ENCODE assay signal across 8 cellular contexts in genomic region chr3:8622873-8623725, GRCh38. TPM values are rescaled to one million over a fixed set of nuclear protein-coding genes. Genes with fewer than 3 reads are reported as not detected.
DNase-seq lines count a peak whose midpoint lies in the region; ATAC-seq and TF ChIP-seq lines count a peak whose summit lies in the region.

No MANE protein-coding gene starts in this region.

- H3K27ac ChIP-seq in CD4-positive, CD25-positive, alpha-beta regulatory T cell (ENCODE audit: insufficient read depth, low read length, poor library complexity, severe bottlenecking) = no peak overlapping the region
- no peak overlapping the region for H3K27ac ChIP-seq in neural cell (ENCODE audit: low read length)

- peaks cover 0 to 6% (median 0%) of the 10 kb centered on the region in 7 donors for H3K9me3 Mint-ChIP-seq in CD4-positive, CD25-positive, alpha-beta regulatory T cell

- DNase-seq in CD4-positive, CD25-positive, alpha-beta regulatory T cell = peak; percentile 12 to 25 (median 21)
- DNase-seq in NCI-H345 treated with DMSO at 0.1 percent for 48 hours (lab: John Stamatoyannopoulos, UW; ENCODE audit: unreplicated experiment) (peak; percentile 1), activated T-cell treated with anti-CD3 and anti-CD28 coated beads for 48 hours (ENCODE audit: low read depth) (peak; percentile 45), fibroblast of the conjunctiva (ENCODE audit: low read depth) (peak; percentile 45), ureter (ENCODE audit: low spot score) (peak; percentile 64)

- peaks cover 0 to 3% of the 10 kb centered on the region in 2 experiments for H3K9me3 ChIP-seq in CD4-positive, CD25-positive, alpha-beta regulatory T cell (ENCODE audit: control insufficient read depth in 2 of 2, low read length in 2 of 2)
- H3K9me3 ChIP-seq in neural cell (ENCODE audit: low read length) = no peaks in the 10 kb centered on the region

- no peak overlapping the region for H3K4me2 ChIP-seq in neural cell (ENCODE audit: low read length)

- peak; percentile 98 for TF ChIP-seq CTCF in neural cell (IDR thresholded peaks at IDR 0.05; ENCODE audit: poor library complexity, severe bottlenecking)

- no peaks in the 10 kb centered on the region for H3K79me2 ChIP-seq in neural cell (replicated peaks; ENCODE audit: insufficient read depth, low read length)

- ATAC-seq in CD4-positive, CD25-positive, alpha-beta regulatory T cell (ENCODE audit: low read depth in 2 of 2) = peak; percentile 29 to 61
- peak; percentile 78 for ATAC-seq in GM18870 (IDR thresholded peaks at IDR 0.05; ENCODE audit: unreplicated experiment)
- ATAC-seq in HG03045 (IDR thresholded peaks at IDR 0.05; ENCODE audit: unreplicated experiment) = peak; percentile 82

- H3K4me3 Mint-ChIP-seq in CD4-positive, CD25-positive, alpha-beta regulatory T cell = peak overlapping the region in 1 of 4 donors; percentile 41

- H3K4me1 Mint-ChIP-seq in CD4-positive, CD25-positive, alpha-beta regulatory T cell = peaks cover 0 to 7% (median 0%) of the 10 kb centered on the region in 4 donors

- no peaks in the 10 kb centered on the region for H3K36me3 ChIP-seq in CD4-positive, CD25-positive, alpha-beta regulatory T cell (ENCODE audit: control insufficient read depth, insufficient read depth, low read length)
- no peaks in the 10 kb centered on the region for H3K36me3 ChIP-seq in neural cell (ENCODE audit: insufficient read depth, low read length)

- H3K9ac ChIP-seq in neural cell (ENCODE audit: low read length) = no peak overlapping the region

- peaks cover 8% of the 10 kb centered on the region for H3K27me3 Mint-ChIP-seq in CD4-positive, CD25-positive, alpha-beta regulatory T cell

- H4K20me1 ChIP-seq in neural cell (ENCODE audit: insufficient read depth) = no peaks in the 10 kb centered on the region

- H3K27me3 ChIP-seq in CD4-positive, CD25-positive, alpha-beta regulatory T cell (ENCODE audit: control insufficient read depth, insufficient read depth, low read length) = no peaks in the 10 kb centered on the region
- H3K27me3 ChIP-seq in neural cell (ENCODE audit: insufficient read depth, low read depth, low read length) = no peaks in the 10 kb centered on the region

- no peak for TF ChIP-seq EP300 in neural cell (conservative IDR thresholded peaks at IDR 0.05; ENCODE audit: poor library complexity, severe bottlenecking)

- H2AFZ ChIP-seq in neural cell (ENCODE audit: low read depth, low read length) = no peak overlapping the region

- no peaks in the 10 kb centered on the region for H3F3A ChIP-seq in neural cell (ENCODE audit: insufficient read depth, low read length, poor library complexity, severe bottlenecking)

- H3K4me1 ChIP-seq in CD4-positive, CD25-positive, alpha-beta regulatory T cell (ENCODE audit: control insufficient read depth, insufficient read depth, low read length, poor library complexity, severe bottlenecking) = peaks cover 5% of the 10 kb centered on the region

- H3K36me3 Mint-ChIP-seq in CD4-positive, CD25-positive, alpha-beta regulatory T cell = no peaks in the 10 kb centered on the region

- no peak overlapping the region for H3K4me3 ChIP-seq in CD4-positive, CD25-positive, alpha-beta regulatory T cell (ENCODE audit: low read depth, low read length)
- no peak overlapping the region for H3K4me3 ChIP-seq in neural cell (ENCODE audit: low read length)

- no peaks in the 10 kb centered on the region for H3K9me2 ChIP-seq in neural cell (ENCODE audit: insufficient read depth, low read length)

- no peak overlapping the region for H3K27ac Mint-ChIP-seq in CD4-positive, CD25-positive, alpha-beta regulatory T cell

- TF ChIP-seq RAD21 in neural cell (conservative IDR thresholded peaks at IDR 0.05) = peak; percentile 97

TF ChIP-seq in neural cell, 6 proteins besides CTCF, POLR2A, EP300 and RAD21:
- TF ChIP-seq REST (IDR thresholded peaks at IDR 0.05; ENCODE audit: borderline replicate concordance) (no peak), TAF1 (IDR thresholded peaks at IDR 0.05; ENCODE audit: low read depth) (no peak), POLR2AphosphoS5 (IDR thresholded peaks at IDR 0.05) (no peak), EZH2 (IDR thresholded peaks at IDR 0.05; ENCODE audit: borderline replicate concordance, insufficient read depth, low read length, poor library complexity, severe bottlenecking) (no peak), MXI1 (conservative IDR thresholded peaks at IDR 0.05; ENCODE audit: poor library complexity, severe bottlenecking) (no peak), SMC3 (conservative IDR thresholded peaks at IDR 0.05; ENCODE audit: poor library complexity) (peak; percentile 97)

RNA-seq across cellular contexts. Expression of gene SSUH2, which starts 21.5 kb away (rescaled TPM):
- total RNA-seq in CD4-positive, CD25-positive, alpha-beta regulatory T cell = not detected
- polyA plus RNA-seq in CD4-positive, CD25-positive, alpha-beta regulatory T cell = not detected
- 0.64 and 0.88 TPM in 2 replicates for polyA plus RNA-seq in neural cell
- 1.2 and 1.5 TPM in 2 replicates for polyA minus RNA-seq in neural cell
- total RNA-seq in ureter = 0.55 TPM

Comparison
In these comparisons a context has a peak if more than half of its experiments do, and no peak if none do; other contexts are left out.
1. DNase-seq: peak in every context shown above with its lines; median percentile 64 in ureter; 45 in activated T-cell treated with anti-CD3 and anti-CD28 coated beads for 48 hours; 45 in fibroblast of the conjunctiva; 21 in CD4-positive, CD25-positive, alpha-beta regulatory T cell; 1 in NCI-H345 treated with DMSO at 0.1 percent for 48 hours.